ENCODE assay signal across 19 cellular contexts in the genomic region with DNA sequence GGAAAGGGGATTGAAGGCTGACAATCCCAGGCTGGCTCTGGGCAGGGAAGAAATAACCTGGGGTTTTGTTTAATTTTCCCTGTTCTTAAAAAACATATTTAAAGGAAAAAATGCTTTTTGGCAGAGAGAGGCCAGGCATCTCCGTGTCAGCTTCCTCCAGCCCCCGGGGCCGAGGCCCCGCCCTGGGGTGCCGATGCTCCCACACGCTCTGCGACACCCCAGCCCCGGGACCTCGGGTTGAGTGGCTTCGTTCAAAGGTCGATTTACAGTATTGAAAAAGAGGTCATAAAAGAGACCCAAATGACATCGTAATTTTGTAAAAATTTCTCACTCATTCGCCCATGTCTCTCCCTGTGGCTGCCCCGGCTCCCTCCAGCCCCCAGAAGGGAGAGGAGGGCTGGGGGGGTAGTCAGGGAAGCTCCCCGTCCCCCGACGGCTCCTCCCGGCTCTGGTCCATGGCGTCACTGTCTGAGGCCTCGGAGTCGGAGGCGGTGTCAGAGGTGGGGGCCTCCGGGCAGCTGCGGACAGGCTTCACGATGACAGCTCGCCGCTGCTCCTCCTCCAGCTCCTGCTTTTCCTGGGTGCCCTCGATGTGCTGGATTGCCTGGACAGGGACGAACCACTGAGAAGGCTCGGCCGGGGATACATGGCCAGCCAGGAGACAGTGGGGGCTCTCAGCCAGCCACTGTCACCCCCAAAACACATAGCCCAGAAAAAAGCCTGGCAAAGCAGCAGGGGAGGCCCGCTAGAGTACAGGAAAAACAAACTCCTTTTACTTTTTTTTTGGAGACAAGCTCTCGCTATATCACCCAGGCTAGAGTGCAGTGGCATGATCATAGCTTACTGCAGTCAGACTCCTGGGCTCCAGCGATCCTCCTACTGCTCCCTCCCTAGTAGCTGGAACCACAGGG. TPM values are rescaled to one million over a fixed set of nuclear protein-coding genes. Genes with fewer than 3 reads are reported as not detected.
DNase-seq lines count a peak whose midpoint lies in the region; ATAC-seq and TF ChIP-seq lines count a peak whose summit lies in the region.
"Had no signal": no experiment of that assay in that cellular context is flagged by ENCODE, and none has a peak within 500 bp of the region (broad histone marks: within the 10 kb centered on the region; RNA-seq: fewer than 3 reads in every experiment).

No MANE protein-coding gene starts in this region.

- WGBS in tibial nerve, 2 donors, result 46 to 50% methylated on average over 26 to 34 of the region's 34 CpGs

- no peak for TF ChIP-seq CTCF in fibroblast of mammary gland (conservative IDR thresholded peaks at IDR 0.05; ENCODE audit: control insufficient read depth, insufficient read depth, low read depth, low read length)
- no peak for TF ChIP-seq CTCF in tibial nerve (IDR thresholded peaks at IDR 0.05)

- no peak for TF ChIP-seq EP300 in tibial nerve (IDR thresholded peaks at IDR 0.05)

- DNase-seq in SJCRH30 (peak; percentile 79), fibroblast of mammary gland (ENCODE audit: low read depth) (peak; percentile 30), tibial nerve (ENCODE audit: low spot score in 2 of 2) (no peak), ACHN (no peak)
- DNase-seq: activated CD4-positive, alpha-beta T cell treated with anti-CD3 and anti-CD28 coated beads for 36 hours; activated CD8-positive, alpha-beta memory T cell treated with anti-CD3 and anti-CD28 coated beads, Interleukin-2, amount 50 U/mL, for 4 hours; DMS53; MM.1S; NCI-H187 treated with DMSO at 0.1 percent for 48 hours; SHP77 treated with DMSO at 0.1 percent for 48 hours; stimulated activated CD4-positive, alpha-beta T cell treated with anti-CD3 and anti-CD28 coated beads, Interleukin-2, amount 100 ng/mL, for 48 hours had no signal

- H3K9me3 ChIP-seq in SJCRH30 (replicated peaks) (no peaks in the 10 kb centered on the region), mucosa of stomach (ENCODE audit: control insufficient read depth, low read length) (no peaks in the 10 kb centered on the region), tibial nerve (no peaks in the 10 kb centered on the region)
- H3K9me3 ChIP-seq: BLaER1 treated with 17β-estradiol and CSF1 and Interleukin-3, amounts not matched to agents 10 nM and 100 nM; HAP-1; thoracic aorta had no signal

- H3K36me3 ChIP-seq in SJCRH30 (peaks cover 23% of the 10 kb centered on the region), mucosa of stomach (ENCODE audit: control insufficient read depth, insufficient read depth, low read length) (no peaks in the 10 kb centered on the region), tibial nerve (peaks cover 0 to 54% (median 13%) of the 10 kb centered on the region in 3 donors)

- H3K27ac ChIP-seq in SJCRH30, result peak overlapping the region; percentile 62
- H3K27ac ChIP-seq in tibial nerve, result peak overlapping the region in 3 of 4 donors; percentile 45 to 83 (median 80)
- H3K27ac ChIP-seq: thoracic aorta had no signal

- H3K9ac ChIP-seq in mucosa of stomach (ENCODE audit: low read length), result peak overlapping the region; percentile 28

- no peak for TF ChIP-seq POLR2A in tibial nerve (IDR thresholded peaks at IDR 0.05)

- in situ Hi-C loops in ACHN (cut with HindIII; ENCODE audit: low pct_ligation_motif_present, low pct_unique_long_range_greater_than_20kb, low sequenced_read_pairs), result no loop called here

- H3K4me1 ChIP-seq in SJCRH30 (no peaks in the 10 kb centered on the region), mucosa of stomach (ENCODE audit: control insufficient read depth, insufficient read depth, low read length) (peaks cover 14% of the 10 kb centered on the region), tibial nerve (peaks cover 0 to 12% (median 0%) of the 10 kb centered on the region in 4 donors)
- H3K4me1 ChIP-seq: HAP-1 had no signal

- ATAC-seq in HG02759 (IDR thresholded peaks at IDR 0.05; ENCODE audit: unreplicated experiment), result no peak
- ATAC-seq in HG03045 (IDR thresholded peaks at IDR 0.05; ENCODE audit: unreplicated experiment), result no peak
- ATAC-seq: activated CD4-positive, alpha-beta T cell treated with anti-CD3 and anti-CD28 coated beads for 36 hours; natural killer cell treated with Interleukin-12 subunit alpha and Interleukin-12 subunit beta and Interleukin-15 and Interleukin-18, amount 100 ng/mL, for 72 hours had no signal

- H3K4me3 ChIP-seq in SJCRH30 (peak overlapping the region; percentile 29), fibroblast of mammary gland (ENCODE audit: control insufficient read depth, low read depth, low read length) (no peak overlapping the region), mucosa of stomach (ENCODE audit: low read length) (no peak overlapping the region), tibial nerve (peak overlapping the region in 1 of 4 donors; percentile 10)
- H3K4me3 ChIP-seq: BLaER1 treated with 17β-estradiol and CSF1 and Interleukin-3, amounts not matched to agents 10 nM and 100 nM; HAP-1; thoracic aorta had no signal

- no peaks in the 10 kb centered on the region for H3K27me3 ChIP-seq in SJCRH30
- H3K27me3 ChIP-seq in mucosa of stomach (ENCODE audit: control insufficient read depth, insufficient read depth, low read length), result no peaks in the 10 kb centered on the region
- no peaks in the 10 kb centered on the region for H3K27me3 ChIP-seq in tibial nerve
- H3K27me3 ChIP-seq: BLaER1 treated with 17β-estradiol and CSF1 and Interleukin-3, amounts not matched to agents 10 nM and 100 nM had no signal

RNA-seq across cellular contexts. Expression of gene TFAP4, which starts 14.9 kb away (rescaled TPM):
- 31.2 and 34.1 TPM in 2 replicates for total RNA-seq in SJCRH30 (2014; rRNA removed; shearing (Covaris generic))
- total RNA-seq in tibial nerve, result 10 to 100 TPM in 2 of 4 donors, 1 to 10 TPM in 2; 6.9 to 16.8 (median 11.7) TPM

RNA-seq across cellular contexts. Expression of gene SRL, which starts 16.0 kb away (rescaled TPM):
- total RNA-seq in SJCRH30 (2014; rRNA removed; shearing (Covaris generic)), result 68.3 and 71.0 TPM in 2 replicates
- 1 to 10 TPM in 3 of 4 donors, under 1 TPM in 1; 0.84 to 3.6 (median 1.5) TPM for total RNA-seq in tibial nerve
- total RNA-seq: activated CD4-positive, alpha-beta T cell treated with anti-CD3 and anti-CD28 coated beads for 36 hours; natural killer cell treated with Interleukin-12 subunit alpha and Interleukin-12 subunit beta and Interleukin-15 and Interleukin-18, amount 100 ng/mL, for 72 hours; NCI-H460 had no signal

RNA-seq across cellular contexts. Expression of gene GLIS2, which starts 58.0 kb away (rescaled TPM):
- total RNA-seq in SJCRH30 (2014; rRNA removed; shearing (Covaris generic)), result 1.6 and 1.9 TPM in 2 replicates
- 10 to 100 TPM in 3 of 4 donors, 1 to 10 TPM in 1; 9.0 to 11.1 (median 10.8) TPM for total RNA-seq in tibial nerve

Comparison
In these comparisons a context has a peak if more than half of its experiments do, and no peak if none do; other contexts are left out.
1. DNase-seq: peak in SJCRH30 (2 of 2) and fibroblast of mammary gland (single experiment); none in tibial nerve (0 of 2) and ACHN (single experiment).
2. RNA of gene SRL, which starts 16.0 kb away (total RNA-seq): 68.3 to 71.0 TPM in SJCRH30; 0.84 to 3.6 TPM in tibial nerve; every median in the first group is over 10 times any median in the second.